Comparison of ENCODE assay signal across 25 cellular contexts in genomic region chr5:36138900-36139683, GRCh38. TPM values are rescaled to one million over a fixed set of nuclear protein-coding genes. Genes with fewer than 3 reads are reported as not detected.
DNase-seq lines count a peak whose midpoint lies in the region; ATAC-seq, FAIRE-seq and TF ChIP-seq lines count a peak whose summit lies in the region.
"Had no signal": no experiment of that assay in that cellular context is flagged by ENCODE, and none has a peak within 500 bp of the region (broad histone marks: within the 10 kb centered on the region; RNA-seq: fewer than 3 reads in every experiment).

No MANE protein-coding gene starts in this region.

- no peaks in the 10 kb centered on the region for H3F3A ChIP-seq in GM23338 (replicated peaks; ENCODE audit: low read depth)

- no peaks in the 10 kb centered on the region for H3K4me1 ChIP-seq in GM23338 (ENCODE audit: insufficient read depth)
- no peaks in the 10 kb centered on the region for H3K4me1 ChIP-seq in kidney (ENCODE audit: control insufficient read depth in 1 of 2, insufficient read depth in 1 of 2, low read depth in 1 of 2, low read length in 2 of 2)
- no peaks in the 10 kb centered on the region for H3K4me1 ChIP-seq in small intestine (ENCODE audit: control insufficient read depth in 2 of 2, insufficient read depth in 1 of 2, low read depth in 1 of 2, low read length in 1 of 2)
- no peaks in the 10 kb centered on the region for H3K4me1 ChIP-seq in gastrocnemius medialis
- H3K4me1 ChIP-seq: Peyer's patch had no signal

- H3K27ac ChIP-seq in GM23338 (ENCODE audit: low read depth) (no peak overlapping the region), kidney (ENCODE audit: low read depth in 2 of 2, low read length in 2 of 2) (no peak overlapping the region), small intestine (ENCODE audit: low read depth in 1 of 2, low read length in 1 of 2) (no peak overlapping the region), gastrocnemius medialis (no peak overlapping the region)
- H3K27ac ChIP-seq: Peyer's patch, SK-N-MC had no signal

- WGBS in small intestine, 3 donors = 79 to 91% (median 88%) methylated on average over 7 of the region's 7 CpGs

- no peak overlapping the region for H3K9ac ChIP-seq in kidney (ENCODE audit: low read length in 2 of 2)

- no peak overlapping the region for H3K27ac Mint-ChIP-seq in GM23338
- H3K27ac Mint-ChIP-seq: CD4-positive, CD25-positive, alpha-beta regulatory T cell; HFFc6; T-cell had no signal

- no peak for TF ChIP-seq POLR2A in gastrocnemius medialis (IDR thresholded peaks at IDR 0.05)

- intact Hi-C loops in kidney (cut with DNase I) (no loop called here), gastrocnemius medialis (cut with DNase I; ENCODE audit: low total_unique reads) (no loop called here)

- FAIRE-seq in kidney (lab: Jason Lieb, UNC) (no peak), small intestine (lab: Jason Lieb, UNC) (no peak)
- FAIRE-seq: G401.6, GM12891, GM18507, H1 had no signal

- H3K79me2 ChIP-seq in GM23338 (replicated peaks; ENCODE audit: insufficient read depth) = no peaks in the 10 kb centered on the region

- ATAC-seq in GM23338 = no peak
- no peak for ATAC-seq in gastrocnemius medialis
- ATAC-seq: Right ventricle myocardium inferior, T-cell had no signal

- no peaks in the 10 kb centered on the region for H3K4me1 Mint-ChIP-seq in GM23338
- H3K4me1 Mint-ChIP-seq: T-cell had no signal

- H3K4me3 Mint-ChIP-seq in GM23338 = no peak overlapping the region
- H3K4me3 Mint-ChIP-seq: CD4-positive, CD25-positive, alpha-beta regulatory T cell; HFFc6; T-cell had no signal

- H3K36me3 ChIP-seq in GM23338 (ENCODE audit: insufficient read depth) (no peaks in the 10 kb centered on the region), kidney (ENCODE audit: control insufficient read depth in 1 of 2, insufficient read depth in 2 of 2, low read length in 2 of 2) (peaks cover 3 to 6% of the 10 kb centered on the region in 2 donors), small intestine (ENCODE audit: control insufficient read depth in 2 of 2, insufficient read depth in 2 of 2, low read length in 2 of 2) (peaks cover 2 to 4% of the 10 kb centered on the region in 2 donors), gastrocnemius medialis (peaks cover 0 to 17% of the 10 kb centered on the region in 2 donors)

- H3K9me3 Mint-ChIP-seq in GM23338 = peaks cover 17% of the 10 kb centered on the region
- H3K9me3 Mint-ChIP-seq: HFFc6 had no signal

- no peak overlapping the region for H3K4me2 ChIP-seq in GM23338

- no peaks in the 10 kb centered on the region for H3K9me2 ChIP-seq in GM23338 (ENCODE audit: insufficient read depth)

- H3K9me3 ChIP-seq in kidney (ENCODE audit: control insufficient read depth in 1 of 2, low read length in 2 of 2) (no peaks in the 10 kb centered on the region), small intestine (ENCODE audit: control insufficient read depth, low read depth) (no peaks in the 10 kb centered on the region), gastrocnemius medialis (no peaks in the 10 kb centered on the region)

- H3K27me3 ChIP-seq in GM23338 (ENCODE audit: insufficient read depth) = no peaks in the 10 kb centered on the region
- H3K27me3 ChIP-seq in small intestine (ENCODE audit: control insufficient read depth in 2 of 2, insufficient read depth in 2 of 2, low read length in 2 of 2) = no peaks in the 10 kb centered on the region
- no peaks in the 10 kb centered on the region for H3K27me3 ChIP-seq in gastrocnemius medialis
- H3K27me3 ChIP-seq: Peyer's patch had no signal

- peaks cover 36% of the 10 kb centered on the region for H3K36me3 Mint-ChIP-seq in GM23338 (ENCODE audit: low read depth)

- in situ Hi-C loops in gastrocnemius medialis (cut with MboI; ENCODE audit: low sequenced_read_pairs in 4 of 4) = no loop called here

- no peak overlapping the region for H2AFZ ChIP-seq in GM23338

- H4K20me1 ChIP-seq in GM23338 (replicated peaks; ENCODE audit: insufficient read depth) = no peaks in the 10 kb centered on the region

- peaks cover 3% of the 10 kb centered on the region for H3K27me3 Mint-ChIP-seq in GM23338 (ENCODE audit: insufficient read depth, low read depth, poor library complexity)
- H3K27me3 Mint-ChIP-seq: CD4-positive, CD25-positive, alpha-beta regulatory T cell; T-cell had no signal

- TF ChIP-seq CTCF in GM23338 (conservative IDR thresholded peaks at IDR 0.05; ENCODE audit: low read depth in 2 of 2) (no peak), kidney (IDR thresholded peaks at IDR 0.05; ENCODE audit: borderline replicate concordance, extremely low read depth, insufficient read depth) (no peak), gastrocnemius medialis (IDR thresholded peaks at IDR 0.05 in 4 of 5, conservative IDR thresholded peaks at IDR 0.05 in 1 of 5) (no peak)

- H3K4me3 ChIP-seq in GM23338 (no peak overlapping the region), kidney (ENCODE audit: low read length in 2 of 2) (peak overlapping the region in 1 of 2 donors; percentile 22), small intestine (ENCODE audit: low read depth in 1 of 2, low read length in 2 of 2) (no peak overlapping the region), gastrocnemius medialis (no peak overlapping the region)
- H3K4me3 ChIP-seq: Peyer's patch, SK-N-MC had no signal

- DNase-seq in GM23338 (ENCODE audit: low spot score) = peak; percentile 7
- DNase-seq in LoVo (ENCODE audit: low spot score) = peak; percentile 26
- DNase-seq in kidney = peak; percentile 41
- peak; percentile 68 for DNase-seq in small intestine
- no peak for DNase-seq in stimulated activated CD4-positive, alpha-beta T cell treated with anti-CD3 and anti-CD28 coated beads, Interleukin-4, amount 100 ng/mL, for 1 hour
- DNase-seq in gastrocnemius medialis = no peak
- DNase-seq in NCI-H2081 treated with DMSO at 0.1 percent for 48 hours (lab: John Stamatoyannopoulos, UW) = no peak
- DNase-seq: ACHN; AML-193; Calu3; CD4-positive, CD25-positive, alpha-beta regulatory T cell; DMS79 treated with DMSO at 0.1 percent for 48 hours; HFFc6; IMR-90; Kasumi-1; NCI-H187 treated with DMSO at 0.1 percent for 48 hours; NCI-H510A; T-cell had no signal

TF ChIP-seq in GM23338, 12 proteins besides CTCF, POLR2A, EP300 and RAD21 (continues in another document):
- TF ChIP-seq ZNF114 (CRISPR knock-in tag; IDR thresholded peaks at IDR 0.05) = no peak
- no peak for TF ChIP-seq REST (IDR thresholded peaks at IDR 0.05; ENCODE audit: unreplicated experiment)
- TF ChIP-seq ETS1 (IDR thresholded peaks at IDR 0.05) = no peak
- TF ChIP-seq EZH2 (IDR thresholded peaks at IDR 0.05; ENCODE audit: low read depth, unreplicated experiment) = no peak
- no peak for TF ChIP-seq CREB1 (CRISPR knock-in tag; IDR thresholded peaks at IDR 0.05; ENCODE audit: low read depth)
- no peak for TF ChIP-seq JUNB (IDR thresholded peaks at IDR 0.05; ENCODE audit: unreplicated experiment)
- no peak for TF ChIP-seq ZNF331 (CRISPR knock-in tag; IDR thresholded peaks at IDR 0.05; ENCODE audit: low read depth)
- no peak for TF ChIP-seq EZH2phosphoT487 (IDR thresholded peaks at IDR 0.05; ENCODE audit: unreplicated experiment)
- TF ChIP-seq POLR2AphosphoS5 (IDR thresholded peaks at IDR 0.05; ENCODE audit: low read depth) = no peak
- TF ChIP-seq STAT1 (IDR thresholded peaks at IDR 0.05; ENCODE audit: unreplicated experiment) = no peak

RNA-seq across cellular contexts. Expression of gene LMBRD2, which starts 12.6 kb away (rescaled TPM):
- total RNA-seq in GM23338 (2014; rRNA removed; shearing (Covaris generic)) = 6.2 and 6.4 TPM in 2 replicates
- polyA plus RNA-seq in GM23338 (2016; fragmentation: Nextera tagmentation; extraction: Ambion mirVana) = 3.2 and 4.4 TPM in 2 replicates
- 13.6 TPM for total RNA-seq in kidney
- polyA plus RNA-seq in kidney (ENCODE audit: insufficient read depth, low read depth, low replicate concordance) = 4.0 TPM
- polyA plus RNA-seq in small intestine = 1 to 10 TPM; 1.6 to 4.7 (median 2.2) TPM
- total RNA-seq in gastrocnemius medialis = 10 to 100 TPM; 12.2 to 29.0 (median 21.3) TPM

RNA-seq across cellular contexts. Expression of gene SKP2, which starts 12.8 kb away (rescaled TPM):
- 75.6 and 97.9 TPM in 2 replicates for total RNA-seq in GM23338 (2014; rRNA removed; shearing (Covaris generic))
- polyA plus RNA-seq in GM23338 (2016; fragmentation: Nextera tagmentation; extraction: Ambion mirVana) = 63.5 and 66.6 TPM in 2 replicates
- 10.9 TPM for total RNA-seq in kidney
- polyA plus RNA-seq in kidney (ENCODE audit: insufficient read depth, low read depth, low replicate concordance) = 3.4 TPM
- polyA plus RNA-seq in small intestine = 10 to 100 TPM in 1 of 3 donors, 1 to 10 TPM in 2; 1.4 to 10.0 (median 5.8) TPM
- total RNA-seq in gastrocnemius medialis = 1 to 10 TPM; 2.8 to 6.7 (median 3.1) TPM

Comparison
In these comparisons a context has a peak if more than half of its experiments do, and no peak if none do; other contexts are left out.
1. DNase-seq: peak in GM23338 (single experiment), LoVo (single experiment), kidney (single experiment) and small intestine (single experiment); none in stimulated activated CD4-positive, alpha-beta T cell treated with anti-CD3 and anti-CD28 coated beads, Interleukin-4, amount 100 ng/mL, for 1 hour (single experiment), gastrocnemius medialis (0 of 2) and NCI-H2081 treated with DMSO at 0.1 percent for 48 hours (single experiment).